ENCODE assay signal across 6 cellular contexts in genomic region chr12:118278288-118278687, GRCh38.
DNase-seq lines count a peak whose midpoint lies in the region; ATAC-seq, FAIRE-seq and TF ChIP-seq lines count a peak whose summit lies in the region.
"Not testable (repeated sequence)": the region's sequence is repeated elsewhere in the genome, so short reads cannot be mapped to it uniquely, and the experiment has no call there.

No MANE protein-coding gene starts in this region.

- intact Hi-C loops in Panc1 (cut with micrococcal nuclease; ENCODE audit: unreplicated experiment); natural killer cell (cut with micrococcal nuclease): not testable (repeated sequence)

- POLR2A ChIA-PET in HEK293 (lab: Yijun Ruan, JAX); Panc1 (lab: Charles Lee); H1 (lab: Charles Lee; ENCODE audit: partially characterized antibody): not testable (repeated sequence)

- not testable (repeated sequence) for ATAC-seq in Panc1; activated T-helper 17 cell treated with anti-CD3 and anti-CD28 coated beads, Interleukin-2, amount 50 U/mL, for 72 hours (replicated peaks); natural killer cell

- not testable (repeated sequence) for FAIRE-seq in H1 (lab: Jason Lieb, UNC)

- H3K4ac ChIP-seq in H1 (replicated peaks; ENCODE audit: insufficient read length, low read depth, low read length) = not testable (repeated sequence)

- WGBS in H1 (ENCODE audit: extremely low coverage in 1 of 2, insufficient coverage in 1 of 2, insufficient read length in 1 of 2, insufficient replicate concordance in 2 of 2, low coverage in 1 of 2, low lambda C conversion rate in 2 of 2, missing lambda C conversion rate in 1 of 2), 2 experiments = 89% methylated on average over 1 of the region's 1 CpG; no CpG with 5 or more reads in 1 of the 2 experiments

- not testable (repeated sequence) for H4K20me1 ChIP-seq in H1 (replicated peaks in 1 of 2; ENCODE audit: control insufficient read depth in 1 of 2, insufficient read depth in 2 of 2, low read length in 2 of 2)

- TF ChIP-seq POLR2A in H1 (IDR thresholded peaks at IDR 0.05; ENCODE audit: control extremely low read depth in 1 of 2, low read depth in 2 of 2, low read length in 2 of 2) = not testable (repeated sequence)

- H2BK20ac ChIP-seq in H1 (ENCODE audit: low read length) = not testable (repeated sequence)

- not testable (repeated sequence) for H3K27me3 Mint-ChIP-seq in activated T-helper 17 cell treated with anti-CD3 and anti-CD28 coated beads, Interleukin-2, amount 50 U/mL, for 72 hours; natural killer cell (ENCODE audit: low read depth in 2 of 2)

- TF ChIP-seq CTCF in HEK293 (tag by site-specific recombination; IDR thresholded peaks at IDR 0.05); Panc1 (IDR thresholded peaks at IDR 0.05); H1 (IDR thresholded peaks at IDR 0.05; ENCODE audit: control extremely low read depth in 1 of 3, insufficient read depth in 1 of 3, low read depth in 1 of 3, low read length in 3 of 3); epithelial cell of esophagus (IDR thresholded peaks at IDR 0.05; ENCODE audit: insufficient read depth, low read depth, low read length, missing control alignments); natural killer cell (IDR thresholded peaks at IDR 0.05): not testable (repeated sequence)

- in situ Hi-C loops in Panc1 (cut with HindIII; ENCODE audit: low pct_unique_long_range_greater_than_20kb, low sequenced_read_pairs) = not testable (repeated sequence)

- not testable (repeated sequence) for TF ChIP-seq EP300 in H1 (IDR thresholded peaks at IDR 0.05; ENCODE audit: borderline replicate concordance in 1 of 2, low read depth in 2 of 2, low read length in 2 of 2)

- not testable (repeated sequence) for H2AK5ac ChIP-seq in H1 (ENCODE audit: low read depth, low read length)

- not testable (repeated sequence) for H3K36me3 ChIP-seq in HEK293 (ENCODE audit: control insufficient read depth in 2 of 2, insufficient read depth in 1 of 2, low read length in 2 of 2); Panc1 (ENCODE audit: control insufficient read depth, insufficient read depth, low read length); H1 (ENCODE audit: control insufficient read depth in 2 of 4, insufficient read depth in 4 of 4, low read length in 3 of 4)

- not testable (repeated sequence) for H2BK5ac ChIP-seq in H1 (ENCODE audit: low read depth, low read length)

- not testable (repeated sequence) for H3K4me3 ChIP-seq in HEK293 (ENCODE audit: low read depth, low read length); Panc1 (ENCODE audit: low read depth in 2 of 2, low read length in 2 of 2); H1 (ENCODE audit: extremely low read depth in 1 of 4, insufficient read depth in 2 of 4, low read depth in 3 of 4, low read length in 4 of 4); epithelial cell of esophagus (ENCODE audit: low read length)

- not testable (repeated sequence) for H3K9me3 ChIP-seq in HEK293 (ENCODE audit: control insufficient read depth, insufficient read depth, low read depth, low read length); Panc1 (ENCODE audit: control insufficient read depth, insufficient read depth, low read depth, low read length); H1 (ENCODE audit: insufficient read depth in 2 of 2, low read depth in 1 of 2, low read length in 1 of 2)

- H2AFZ ChIP-seq in H1 (ENCODE audit: low read length) = not testable (repeated sequence)

- not testable (repeated sequence) for H3K79me1 ChIP-seq in H1 (ENCODE audit: low read depth, low read length)

- H3K4me3 Mint-ChIP-seq in activated T-helper 17 cell treated with anti-CD3 and anti-CD28 coated beads, Interleukin-2, amount 50 U/mL, for 72 hours; natural killer cell: not testable (repeated sequence)

- H3K14ac ChIP-seq in H1 (ENCODE audit: insufficient read length) = not testable (repeated sequence)

- not testable (repeated sequence) for H2BK120ac ChIP-seq in H1 (replicated peaks; ENCODE audit: low read depth, low read length)

- H4K5ac ChIP-seq in H1 (ENCODE audit: insufficient read length, low read depth, low read length) = not testable (repeated sequence)

- not testable (repeated sequence) for H3K9ac ChIP-seq in H1 (replicated peaks in 1 of 4; ENCODE audit: extremely low read depth in 1 of 4, low read depth in 3 of 4, low read length in 3 of 4)

- H3K27ac Mint-ChIP-seq in activated T-helper 17 cell treated with anti-CD3 and anti-CD28 coated beads, Interleukin-2, amount 50 U/mL, for 72 hours = peak overlapping the region; percentile 5
- H3K27ac Mint-ChIP-seq in natural killer cell = peak overlapping the region; percentile 46 to 73

- not testable (repeated sequence) for H3K4me1 ChIP-seq in HEK293 (ENCODE audit: control insufficient read depth, insufficient read depth, low read length); Panc1 (ENCODE audit: control insufficient read depth, insufficient read depth, low read length); H1 (replicated peaks in 1 of 4; ENCODE audit: control insufficient read depth in 3 of 4, insufficient read depth in 4 of 4, low read length in 3 of 4)

- not testable (repeated sequence) for H3K18ac ChIP-seq in H1 (ENCODE audit: extremely low read depth, low read length)

- not testable (repeated sequence) for DNase-seq in Panc1 (ENCODE audit: low read depth, low spot score); H1 (ENCODE audit: low read depth in 1 of 2, low spot score in 2 of 2); natural killer cell
- peak; percentile 36 for DNase-seq in epithelial cell of esophagus (ENCODE audit: low read depth)

- H2BK12ac ChIP-seq in H1 (ENCODE audit: low read depth, low read length) = not testable (repeated sequence)

- not testable (repeated sequence) for H3K27me3 ChIP-seq in Panc1 (ENCODE audit: control insufficient read depth, insufficient read depth, low read length); H1 (replicated peaks in 1 of 4; ENCODE audit: control insufficient read depth in 3 of 4, extremely low read depth in 1 of 4, insufficient read depth in 3 of 4, low read length in 3 of 4)

- peaks cover 26% of the 10 kb centered on the region for H3K36me3 Mint-ChIP-seq in activated T-helper 17 cell treated with anti-CD3 and anti-CD28 coated beads, Interleukin-2, amount 50 U/mL, for 72 hours (ENCODE audit: low read depth)
- H3K36me3 Mint-ChIP-seq in natural killer cell = not testable (repeated sequence)

- not testable (repeated sequence) for H3K23me2 ChIP-seq in H1 (ENCODE audit: low read depth, low read length)

- not testable (repeated sequence) for H3K9me3 Mint-ChIP-seq in activated T-helper 17 cell treated with anti-CD3 and anti-CD28 coated beads, Interleukin-2, amount 50 U/mL, for 72 hours; natural killer cell

- not testable (repeated sequence) for H4K91ac ChIP-seq in H1 (replicated peaks; ENCODE audit: insufficient read length, low read length)

- TSS peak; percentile 34 for BruUV-seq in Panc1 (replicated peaks; lab: Mats Ljungman, UMichigan)

- not testable (repeated sequence) for H3K27ac ChIP-seq in HEK293 (ENCODE audit: extremely low read depth, low read depth, low read length); Panc1 (ENCODE audit: low read length); H1 (ENCODE audit: low read depth, low read length)

- H3K56ac ChIP-seq in H1 (replicated peaks; ENCODE audit: insufficient read length, low read depth, low read length) = not testable (repeated sequence)

- not testable (repeated sequence) for H3K23ac ChIP-seq in H1 (ENCODE audit: insufficient read length)

- not testable (repeated sequence) for H3K79me2 ChIP-seq in H1 (ENCODE audit: control insufficient read depth in 1 of 2, insufficient read depth in 2 of 2, low read length in 2 of 2)

- TF ChIP-seq RAD21 in H1 (IDR thresholded peaks at IDR 0.05 in 1 of 2, conservative IDR thresholded peaks at IDR 0.05 in 1 of 2; ENCODE audit: low read depth in 2 of 2, low read length in 2 of 2) = not testable (repeated sequence)

- H3K4me1 Mint-ChIP-seq in activated T-helper 17 cell treated with anti-CD3 and anti-CD28 coated beads, Interleukin-2, amount 50 U/mL, for 72 hours = not testable (repeated sequence)
- peaks cover 39 to 45% of the 10 kb centered on the region in 2 donors for H3K4me1 Mint-ChIP-seq in natural killer cell

- not testable (repeated sequence) for H4K8ac ChIP-seq in H1 (ENCODE audit: extremely low read depth, insufficient read depth, low read length)

- H3K4me2 ChIP-seq in H1 (ENCODE audit: insufficient read depth in 1 of 2, low read depth in 2 of 2, low read length in 2 of 2) = not testable (repeated sequence)

- CTCF ChIA-PET in HEK293 (lab: Yijun Ruan, JAX); Panc1 (lab: Charles Lee): not testable (repeated sequence)
- CTCF ChIA-PET in H1 (lab: Charles Lee; ENCODE audit: partially characterized antibody) = interaction anchor here (0.6 kb wide), 1 partner anchor 8 kb away, joined by 3 read pairs; no protein-coding TSS in a partner anchor

- H2BK15ac ChIP-seq in H1 (ENCODE audit: low read length) = not testable (repeated sequence)

TF ChIP-seq in HEK293, 187 proteins besides CTCF, POLR2A, EP300 and RAD21:
- TF ChIP-seq ZNF580 (tag by site-specific recombination; IDR thresholded peaks at IDR 0.05) = peak; percentile 75
- peak; percentile 91 for TF ChIP-seq ZNF146 (tag by site-specific recombination; IDR thresholded peaks at IDR 0.05)

TF ChIP-seq in H1, 55 proteins besides CTCF, POLR2A, EP300 and RAD21:
- 0 out of 2 replicates have a peak, but pooled peaks have one; percentile 31 for TF ChIP-seq KDM1A (IDR thresholded peaks at IDR 0.05; ENCODE audit: borderline replicate concordance, low read length)
